Comparison of ENCODE assay signal across 16 cellular contexts in genomic region chr18:53971331-53971730, GRCh38.
A peak's percentile ranks its signal among the peaks of the same experiment; 100 is the strongest.
DNase-seq lines count a peak whose midpoint lies in the region; ATAC-seq, FAIRE-seq and TF ChIP-seq lines count a peak whose summit lies in the region.
"Had no signal": no experiment of that assay in that cellular context is flagged by ENCODE, and none has a peak within 500 bp of the region (broad histone marks: within the 10 kb centered on the region; RNA-seq: fewer than 3 reads in every experiment).

No MANE protein-coding gene starts in this region.

- ATAC-seq in GM21360 (IDR thresholded peaks at IDR 0.05; ENCODE audit: unreplicated experiment), result no peak
- ATAC-seq: K562 had no signal

- DNase-seq in HT1080 (ENCODE audit: low read depth) (peak; percentile 36), SJSA1 (ENCODE audit: low read depth in 1 of 2, low spot score in 2 of 2) (peak; percentile 87), epithelial cell of prostate (ENCODE audit: low read depth, low spot score) (peak; percentile 18), urothelium cell line (ENCODE audit: low spot score) (peak; percentile 15), left ventricle myocardium inferior (no peak), NCI-H2107 treated with DMSO at 0.1 percent for 48 hours (lab: John Stamatoyannopoulos, UW; ENCODE audit: unreplicated experiment) (no peak)
- DNase-seq: COR-L47, DMS153, GOT3, NCI-H1092 treated with DMSO at 0.1 percent for 48 hours, NCI-H2081 treated with DMSO at 0.1 percent for 48 hours, NCI-H524 treated with DMSO at 0.1 percent for 48 hours, Peyer's patch, SHP77 treated with DMSO at 0.1 percent for 48 hours had no signal

- no peaks in the 10 kb centered on the region; the same call in 1 of the 2 replicates for H3K9me3 ChIP-seq in SJSA1 (replicated peaks)
- peaks cover 42% of the 10 kb centered on the region for H3K9me3 ChIP-seq in left ventricle myocardium inferior (replicated peaks)
- H3K9me3 ChIP-seq: Peyer's patch had no signal

- H3K36me3 ChIP-seq in SJSA1, result no peaks in the 10 kb centered on the region
- H3K36me3 ChIP-seq in left ventricle myocardium inferior, result no peaks in the 10 kb centered on the region
- H3K36me3 ChIP-seq: Peyer's patch had no signal

- peaks cover 20% of the 10 kb centered on the region for H3K4me1 ChIP-seq in SJSA1 (replicated peaks)
- H3K4me1 ChIP-seq in left ventricle myocardium inferior, result no peaks in the 10 kb centered on the region
- H3K4me1 ChIP-seq: Peyer's patch had no signal

- FAIRE-seq in urothelium cell line (lab: Jason Lieb, UNC), result no peak
- FAIRE-seq: K562 had no signal

- H3K4me3 ChIP-seq in SJSA1 (no peak overlapping the region), left ventricle myocardium inferior (no peak overlapping the region)
- H3K4me3 ChIP-seq: K562, Peyer's patch had no signal

- intact Hi-C loops in left ventricle myocardium inferior (cut with micrococcal nuclease), result no loop called here

- peak overlapping the region; percentile 88 for H3K27ac ChIP-seq in SJSA1
- peak overlapping the region; percentile 35 for H3K27ac ChIP-seq in epithelial cell of prostate
- no peak overlapping the region for H3K27ac ChIP-seq in left ventricle myocardium inferior (replicated peaks)
- H3K27ac ChIP-seq: Peyer's patch had no signal

- H3K27me3 ChIP-seq in SJSA1 (replicated peaks) (no peaks in the 10 kb centered on the region), left ventricle myocardium inferior (ENCODE audit: low read depth) (no peaks in the 10 kb centered on the region)
- H3K27me3 ChIP-seq: Peyer's patch had no signal

- TF ChIP-seq CTCF in left ventricle myocardium inferior (IDR thresholded peaks at IDR 0.05; ENCODE audit: borderline replicate concordance), result no peak

Comparison
In these comparisons a context has a peak if more than half of its experiments do, and no peak if none do; other contexts are left out.
1. DNase-seq: peak in HT1080 (single experiment), SJSA1 (2 of 2), epithelial cell of prostate (single experiment) and urothelium cell line (single experiment); none in left ventricle myocardium inferior (single experiment) and NCI-H2107 treated with DMSO at 0.1 percent for 48 hours (single experiment).